17 cellular contexts compared by ENCODE assay signal in genomic region chr12:113332688-113333087, GRCh38. TPM values are rescaled to one million over a fixed set of nuclear protein-coding genes. Genes with fewer than 3 reads are reported as not detected.
A peak's percentile ranks its signal among the peaks of the same experiment; 100 is the strongest.
DNase-seq lines count a peak whose midpoint lies in the region; ATAC-seq and TF ChIP-seq lines count a peak whose summit lies in the region.
"Had no signal": no experiment of that assay in that cellular context is flagged by ENCODE, and none has a peak within 500 bp of the region (broad histone marks: within the 10 kb centered on the region; RNA-seq: fewer than 3 reads in every experiment).

No MANE protein-coding gene starts in this region.

- H3K9me3 Mint-ChIP-seq in activated T-helper 1 cell treated with anti-CD3 and anti-CD28 coated beads, Interleukin-12 subunit alpha, Interleukin-12 subunit beta, Interleukin-2, Interleukin-4 antibody, amounts not matched to agents 30 ng/mL and 10 ng/mL and 1 ng/mL, durations not matched to agents 14 hours and 24 hours and 36 hours: no peaks in the 10 kb centered on the region
- H3K9me3 Mint-ChIP-seq: nephron progenitor cell; stimulated activated effector memory CD8-positive, alpha-beta T cell treated with anti-CD3 and anti-CD28 coated beads, Interleukin-12 subunit alpha, Interleukin-12 subunit beta, amount 100 ng/mL, for 72 hours had no signal

- H3K9me3 ChIP-seq in mucosa of descending colon (no peaks in the 10 kb centered on the region), tibial nerve (no peaks in the 10 kb centered on the region)
- H3K9me3 ChIP-seq: sigmoid colon had no signal

- TF ChIP-seq EP300 in tibial nerve (IDR thresholded peaks at IDR 0.05): no peak

- DNase-seq in Right ventricle myocardium superior (peak; percentile 55), Right ventricle myocardium inferior (ENCODE audit: missing footprints) (no peak), mucosa of descending colon (peak in 2 of 3 donors; percentile 12 to 44), tibial nerve (ENCODE audit: low spot score in 2 of 2) (peak in 1 of 2 donors; percentile 12), NCI-H2029 treated with DMSO at 0.1 percent for 48 hours (lab: John Stamatoyannopoulos, UW) (no peak), nucleus accumbens (lab: John Stamatoyannopoulos, UW) (no peak), sciatic nerve (ENCODE audit: low spot score) (no peak)
- no peak for DNase-seq in activated T-helper 1 cell treated with anti-CD3 and anti-CD28 coated beads, Interleukin-12 subunit alpha, Interleukin-12 subunit beta, Interleukin-2, Interleukin-4 antibody, amounts not matched to agents 30 ng/mL and 10 ng/mL and 1 ng/mL, durations not matched to agents 14 hours and 24 hours and 36 hours (ENCODE audit: low spot score)
- DNase-seq: activated CD4-positive, CD25-positive, alpha-beta regulatory T cell; cerebellar nuclear complex; DMS153; NCI-H1417 treated with DMSO at 0.1 percent for 48 hours; NCI-H446 treated with DMSO at 0.1 percent for 48 hours; nephron progenitor cell; sigmoid colon had no signal

- peaks cover 17% of the 10 kb centered on the region for H3K4me1 Mint-ChIP-seq in activated T-helper 1 cell treated with anti-CD3 and anti-CD28 coated beads, Interleukin-12 subunit alpha, Interleukin-12 subunit beta, Interleukin-2, Interleukin-4 antibody, amounts not matched to agents 30 ng/mL and 10 ng/mL and 1 ng/mL, durations not matched to agents 14 hours and 24 hours and 36 hours (ENCODE audit: low read depth)

- H3K36me3 ChIP-seq in mucosa of descending colon (ENCODE audit: low read depth) (no peaks in the 10 kb centered on the region), tibial nerve (peaks cover 0 to 44% (median 0%) of the 10 kb centered on the region in 3 donors)

- intact Hi-C loops in Right ventricle myocardium superior (cut with DNase I): no loop called here
- intact Hi-C loops in Right ventricle myocardium inferior (cut with DNase I): no loop called here
- intact Hi-C loops in activated T-helper 1 cell treated with anti-CD3 and anti-CD28 coated beads, Interleukin-12 subunit alpha, Interleukin-12 subunit beta, Interleukin-2, Interleukin-4 antibody, amounts not matched to agents 30 ng/mL and 10 ng/mL and 1 ng/mL, durations not matched to agents 14 hours and 24 hours and 36 hours (cut with micrococcal nuclease): loop anchor here (5.0 kb wide), 1 partner anchor 1490 kb away; the partner anchor contains the start of gene MAPKAPK5
- intact Hi-C loops in mucosa of descending colon (cut with DNase I, micrococcal nuclease): no loop called here
- intact Hi-C loops in sciatic nerve (cut with DNase I): no loop called here

- H3K4me3 ChIP-seq in mucosa of descending colon (no peak overlapping the region), tibial nerve (peak overlapping the region in 3 of 4 donors; percentile 75 to 92 (median 78))

- H3K4me1 ChIP-seq in mucosa of descending colon (ENCODE audit: low read depth) (peaks cover 7% of the 10 kb centered on the region), tibial nerve (peaks cover 0 to 40% (median 9%) of the 10 kb centered on the region in 4 donors)

- ATAC-seq in Right ventricle myocardium superior (ENCODE audit: poor library complexity) (no peak), Right ventricle myocardium inferior (no peak), mucosa of descending colon (no peak), sciatic nerve (no peak)
- ATAC-seq: stimulated activated effector memory CD8-positive, alpha-beta T cell treated with anti-CD3 and anti-CD28 coated beads, Interleukin-12 subunit alpha, Interleukin-12 subunit beta, amount 100 ng/mL, for 72 hours had no signal

- no peak for TF ChIP-seq CTCF in mucosa of descending colon (IDR thresholded peaks at IDR 0.05)
- TF ChIP-seq CTCF in tibial nerve (IDR thresholded peaks at IDR 0.05): no peak

- H3K27me3 ChIP-seq in tibial nerve: no peaks in the 10 kb centered on the region
- H3K27me3 ChIP-seq: sigmoid colon had no signal

- WGBS in tibial nerve, 2 donors: 68 to 76% methylated on average over 12 of the region's 12 CpGs

- peak overlapping the region in 2 of 4 donors; percentile 32 to 52 for H3K27ac ChIP-seq in tibial nerve
- H3K27ac ChIP-seq: KMS-11 had no signal

- H3K27ac Mint-ChIP-seq in activated T-helper 1 cell treated with anti-CD3 and anti-CD28 coated beads, Interleukin-12 subunit alpha, Interleukin-12 subunit beta, Interleukin-2, Interleukin-4 antibody, amounts not matched to agents 30 ng/mL and 10 ng/mL and 1 ng/mL, durations not matched to agents 14 hours and 24 hours and 36 hours: no peak overlapping the region
- H3K27ac Mint-ChIP-seq: stimulated activated effector memory CD8-positive, alpha-beta T cell treated with anti-CD3 and anti-CD28 coated beads, Interleukin-12 subunit alpha, Interleukin-12 subunit beta, amount 100 ng/mL, for 72 hours had no signal

- no peak for TF ChIP-seq POLR2A in tibial nerve (IDR thresholded peaks at IDR 0.05)

- H3K36me3 Mint-ChIP-seq in activated T-helper 1 cell treated with anti-CD3 and anti-CD28 coated beads, Interleukin-12 subunit alpha, Interleukin-12 subunit beta, Interleukin-2, Interleukin-4 antibody, amounts not matched to agents 30 ng/mL and 10 ng/mL and 1 ng/mL, durations not matched to agents 14 hours and 24 hours and 36 hours (ENCODE audit: low read depth): peaks cover 24% of the 10 kb centered on the region

- H3K4me3 Mint-ChIP-seq in activated T-helper 1 cell treated with anti-CD3 and anti-CD28 coated beads, Interleukin-12 subunit alpha, Interleukin-12 subunit beta, Interleukin-2, Interleukin-4 antibody, amounts not matched to agents 30 ng/mL and 10 ng/mL and 1 ng/mL, durations not matched to agents 14 hours and 24 hours and 36 hours: peak overlapping the region; percentile 27
- H3K4me3 Mint-ChIP-seq: nephron progenitor cell had no signal

- peaks cover 2% of the 10 kb centered on the region for H3K27me3 Mint-ChIP-seq in activated T-helper 1 cell treated with anti-CD3 and anti-CD28 coated beads, Interleukin-12 subunit alpha, Interleukin-12 subunit beta, Interleukin-2, Interleukin-4 antibody, amounts not matched to agents 30 ng/mL and 10 ng/mL and 1 ng/mL, durations not matched to agents 14 hours and 24 hours and 36 hours (ENCODE audit: insufficient read depth)

RNA-seq across cellular contexts. Expression of gene SLC8B1, which starts 2.2 kb away (rescaled TPM):
- 12.3 TPM for total RNA-seq in Right ventricle myocardium superior
- 13.3 TPM for total RNA-seq in Right ventricle myocardium inferior
- total RNA-seq in activated T-helper 1 cell treated with anti-CD3 and anti-CD28 coated beads, Interleukin-12 subunit alpha, Interleukin-12 subunit beta, Interleukin-2, Interleukin-4 antibody, amounts not matched to agents 30 ng/mL and 10 ng/mL and 1 ng/mL, durations not matched to agents 14 hours and 24 hours and 36 hours: 21.2 TPM in 2 replicates
- 10 to 100 TPM; 40.8 to 65.3 (median 47.2) TPM for total RNA-seq in mucosa of descending colon
- 10 to 100 TPM; 52.0 to 73.5 (median 61.2) TPM for total RNA-seq in tibial nerve
- 34.3 TPM for total RNA-seq in sciatic nerve

RNA-seq across cellular contexts. Expression of gene PLBD2, which starts 25.7 kb away (rescaled TPM):
- 40.2 TPM for total RNA-seq in Right ventricle myocardium superior
- 40.3 TPM for total RNA-seq in Right ventricle myocardium inferior
- total RNA-seq in activated T-helper 1 cell treated with anti-CD3 and anti-CD28 coated beads, Interleukin-12 subunit alpha, Interleukin-12 subunit beta, Interleukin-2, Interleukin-4 antibody, amounts not matched to agents 30 ng/mL and 10 ng/mL and 1 ng/mL, durations not matched to agents 14 hours and 24 hours and 36 hours: 15.3 and 16.3 TPM in 2 replicates
- total RNA-seq in mucosa of descending colon: 10 to 100 TPM; 14.3 to 27.8 (median 25.9) TPM
- total RNA-seq in tibial nerve: 10 to 100 TPM; 36.5 to 57.9 (median 44.7) TPM
- 44.2 TPM for total RNA-seq in sciatic nerve

Comparison
In these comparisons a context has a peak if more than half of its experiments do, and no peak if none do; other contexts are left out.
1. DNase-seq: peak in Right ventricle myocardium superior (single experiment) and mucosa of descending colon (2 of 3); none in Right ventricle myocardium inferior (single experiment), activated T-helper 1 cell treated with anti-CD3 and anti-CD28 coated beads, Interleukin-12 subunit alpha, Interleukin-12 subunit beta, Interleukin-2, Interleukin-4 antibody, amounts not matched to agents 30 ng/mL and 10 ng/mL and 1 ng/mL, durations not matched to agents 14 hours and 24 hours and 36 hours (single experiment), NCI-H2029 treated with DMSO at 0.1 percent for 48 hours (single experiment), nucleus accumbens (0 of 56) and sciatic nerve (single experiment).